10 cellular contexts compared by ENCODE assay signal in genomic region chr17:36950027-36950426, GRCh38. TPM values are rescaled to one million over a fixed set of nuclear protein-coding genes. Genes with fewer than 3 reads are reported as not detected.
A peak's percentile ranks its signal among the peaks of the same experiment; 100 is the strongest.
DNase-seq lines count a peak whose midpoint lies in the region; FAIRE-seq and TF ChIP-seq lines count a peak whose summit lies in the region.
"Had no signal": no experiment of that assay in that cellular context is flagged by ENCODE, and none has a peak within 500 bp of the region (broad histone marks: within the 10 kb centered on the region; RNA-seq: fewer than 3 reads in every experiment).

No MANE protein-coding gene starts in this region.

- no peak for TF ChIP-seq RAD21 in H1 (IDR thresholded peaks at IDR 0.05 in 1 of 2, conservative IDR thresholded peaks at IDR 0.05 in 1 of 2; ENCODE audit: low read depth in 2 of 2, low read length in 2 of 2)

- H3K36me3 ChIP-seq in CD8-positive, alpha-beta memory T cell (ENCODE audit: insufficient read depth, low read length), result peaks cover 29% of the 10 kb centered on the region
- H3K36me3 ChIP-seq in NT2/D1 (ENCODE audit: insufficient read depth, insufficient read length, low read length) (peaks cover 50% of the 10 kb centered on the region), H1 (ENCODE audit: control insufficient read depth in 2 of 4, insufficient read depth in 4 of 4, low read length in 3 of 4) (peaks cover 15 to 43% (median 21%) of the 10 kb centered on the region in 4 experiments; a peak in 7 of 8 replicates), neutrophil (peaks cover 45% of the 10 kb centered on the region), vagina (peaks cover 0 to 33% of the 10 kb centered on the region in 2 donors)

- no peak overlapping the region for H4K91ac ChIP-seq in H1 (replicated peaks; ENCODE audit: insufficient read length, low read length)

- no peaks in the 10 kb centered on the region; the same call in 1 of the 2 replicates for H3K79me1 ChIP-seq in H1 (ENCODE audit: low read depth, low read length)

- peaks cover 0 to 21% of the 10 kb centered on the region in 2 experiments; a peak in 2 of 4 replicates for H3K79me2 ChIP-seq in H1 (ENCODE audit: control insufficient read depth in 1 of 2, insufficient read depth in 2 of 2, low read length in 2 of 2)

- peaks cover 0 to 8% (median 0%) of the 10 kb centered on the region in 5 donors for H3K9me3 Mint-ChIP-seq in CD8-positive, alpha-beta memory T cell

- no peak overlapping the region for H2AFZ ChIP-seq in H1 (ENCODE audit: low read length)

- H4K8ac ChIP-seq in H1 (ENCODE audit: extremely low read depth, insufficient read depth, low read length), result no peak overlapping the region

- DNase-seq in CD8-positive, alpha-beta memory T cell, result no peak
- DNase-seq in NT2/D1 (ENCODE audit: low read depth, low spot score) (no peak), H1 (ENCODE audit: low read depth in 1 of 2, low spot score in 2 of 2) (no peak), RKO (ENCODE audit: low spot score) (no peak), vagina (ENCODE audit: extremely low spot score in 2 of 2) (no peak), NCI-H526 (lab: John Stamatoyannopoulos, UW) (no peak), NCI-H2081 (lab: John Stamatoyannopoulos, UW) (no peak)

- CTCF ChIA-PET in CD8-positive, alpha-beta memory T cell (lab: Charles Lee), result no interaction called here
- CTCF ChIA-PET in H1 (lab: Charles Lee; ENCODE audit: partially characterized antibody), result interaction anchor here (1.1 to 1.4 kb wide), 2 partner anchors 194 to 317 kb away, joined by 3 read pairs; no protein-coding TSS in a partner anchor

- FAIRE-seq in H1 (lab: Jason Lieb, UNC), result no peak
- FAIRE-seq: GM18507 had no signal

- no peak overlapping the region for H2BK15ac ChIP-seq in H1 (ENCODE audit: low read length)

- peaks cover 7 to 11% of the 10 kb centered on the region in 2 experiments for H4K20me1 ChIP-seq in H1 (replicated peaks in 1 of 2; ENCODE audit: control insufficient read depth in 1 of 2, insufficient read depth in 2 of 2, low read length in 2 of 2)

- no peaks in the 10 kb centered on the region for H3K9me3 ChIP-seq in CD8-positive, alpha-beta memory T cell (ENCODE audit: low read length)
- H3K9me3 ChIP-seq in NT2/D1 (ENCODE audit: insufficient read depth, low read length), result no peaks in the 10 kb centered on the region
- no peaks in the 10 kb centered on the region for H3K9me3 ChIP-seq in H1 (ENCODE audit: insufficient read depth in 2 of 2, low read depth in 1 of 2, low read length in 1 of 2)
- no peaks in the 10 kb centered on the region for H3K9me3 ChIP-seq in neutrophil
- H3K9me3 ChIP-seq in vagina, result no peaks in the 10 kb centered on the region

- H4K5ac ChIP-seq in H1 (ENCODE audit: insufficient read length, low read depth, low read length), result no peak overlapping the region

- POLR2A ChIA-PET in CD8-positive, alpha-beta memory T cell (lab: Charles Lee), result interaction anchor here (1.1 kb wide), 1 partner anchor 227 kb away, joined by 5 read pairs; no protein-coding TSS in a partner anchor
- POLR2A ChIA-PET in H1 (lab: Charles Lee; ENCODE audit: partially characterized antibody), result interaction anchor here (0.5 kb wide), 1 partner anchor 11 kb away, joined by 4 read pairs; no protein-coding TSS in a partner anchor

- H3K14ac ChIP-seq in H1 (ENCODE audit: insufficient read length), result no peak overlapping the region

- peak overlapping the region; percentile 42 to 98 (median 94) for H3K27ac Mint-ChIP-seq in CD8-positive, alpha-beta memory T cell

- H3K4me1 ChIP-seq in CD8-positive, alpha-beta memory T cell (ENCODE audit: insufficient read depth, low read length), result peaks cover 39% of the 10 kb centered on the region
- H3K4me1 ChIP-seq in NT2/D1 (ENCODE audit: insufficient read depth, insufficient read length) (peaks cover 3% of the 10 kb centered on the region), H1 (replicated peaks in 1 of 4; ENCODE audit: control insufficient read depth in 3 of 4, insufficient read depth in 4 of 4, low read length in 3 of 4) (peaks cover 8 to 19% (median 13%) of the 10 kb centered on the region in 4 experiments), neutrophil (ENCODE audit: control insufficient read depth in 1 of 2, insufficient read depth in 1 of 2, low read depth in 1 of 2, low read length in 1 of 2) (peaks cover 21 to 24% of the 10 kb centered on the region in 2 experiments), vagina (peaks cover 25% of the 10 kb centered on the region)

- no peak overlapping the region for H3K18ac ChIP-seq in H1 (ENCODE audit: extremely low read depth, low read length)

- no peak overlapping the region for H3K56ac ChIP-seq in H1 (replicated peaks; ENCODE audit: insufficient read length, low read depth, low read length)

- peak overlapping the region; percentile 95 for H3K4me3 ChIP-seq in CD8-positive, alpha-beta memory T cell (ENCODE audit: low read length)
- H3K4me3 ChIP-seq in NT2/D1 (ENCODE audit: insufficient read length, low read depth) (peak overlapping the region; percentile 84), H1 (ENCODE audit: extremely low read depth in 1 of 4, insufficient read depth in 2 of 4, low read depth in 3 of 4, low read length in 4 of 4) (peak overlapping the region; percentile 75 to 87 (median 82); a peak in 5 of 8 replicates), neutrophil (ENCODE audit: low read depth in 1 of 2, low read length in 1 of 2) (peak overlapping the region; percentile 87 to 99), vagina (peak overlapping the region in 1 of 2 donors; percentile 95)

- H2BK5ac ChIP-seq in H1 (ENCODE audit: low read depth, low read length), result no peak overlapping the region

- H3K4me1 Mint-ChIP-seq in CD8-positive, alpha-beta memory T cell, result peaks cover 60 to 72% (median 64%) of the 10 kb centered on the region in 3 donors

- H3K36me3 Mint-ChIP-seq in CD8-positive, alpha-beta memory T cell, result peaks cover 17 to 62% (median 25%) of the 10 kb centered on the region in 3 donors

- H2AK5ac ChIP-seq in H1 (ENCODE audit: low read depth, low read length), result no peak overlapping the region

- H3K4me3 Mint-ChIP-seq in CD8-positive, alpha-beta memory T cell, result peak overlapping the region; percentile 86 to 98 (median 94)

- intact Hi-C loops in vagina (cut with DNase I), result no loop called here

- H3K27me3 Mint-ChIP-seq in CD8-positive, alpha-beta memory T cell, result peaks cover 22 to 25% of the 10 kb centered on the region in 2 donors

- TF ChIP-seq EP300 in H1 (IDR thresholded peaks at IDR 0.05; ENCODE audit: borderline replicate concordance in 1 of 2, low read depth in 2 of 2, low read length in 2 of 2), result no peak

- H2BK20ac ChIP-seq in H1 (ENCODE audit: low read length), result no peak overlapping the region

- peaks cover 16% of the 10 kb centered on the region for H3K23me2 ChIP-seq in H1 (ENCODE audit: low read depth, low read length)

- peak overlapping the region; percentile 81 to 96 for H3K4me2 ChIP-seq in H1 (ENCODE audit: insufficient read depth in 1 of 2, low read depth in 2 of 2, low read length in 2 of 2)

- H3K27ac ChIP-seq in CD8-positive, alpha-beta memory T cell (ENCODE audit: low read depth, low read length), result no peak overlapping the region
- H3K27ac ChIP-seq in H1 (ENCODE audit: low read depth, low read length) (no peak overlapping the region), neutrophil (no peak overlapping the region), vagina (no peak overlapping the region)

- H3K27me3 ChIP-seq in CD8-positive, alpha-beta memory T cell (ENCODE audit: insufficient read depth, low read length, poor library complexity, severe bottlenecking), result peaks cover 22% of the 10 kb centered on the region
- H3K27me3 ChIP-seq in NT2/D1 (ENCODE audit: insufficient read depth, insufficient read length) (peaks cover 48% of the 10 kb centered on the region), H1 (replicated peaks in 1 of 4; ENCODE audit: control insufficient read depth in 3 of 4, extremely low read depth in 1 of 4, insufficient read depth in 3 of 4, low read length in 3 of 4) (peaks cover 30 to 37% (median 34%) of the 10 kb centered on the region in 4 experiments), neutrophil (peaks cover 33% of the 10 kb centered on the region), vagina (no peaks in the 10 kb centered on the region)

- H3K9ac ChIP-seq in NT2/D1 (ENCODE audit: insufficient read length, low read depth), result peak overlapping the region; percentile 89
- no peak overlapping the region for H3K9ac ChIP-seq in H1 (replicated peaks in 1 of 4; ENCODE audit: extremely low read depth in 1 of 4, low read depth in 3 of 4, low read length in 3 of 4)

- WGBS in H1 (ENCODE audit: extremely low coverage in 1 of 2, insufficient coverage in 1 of 2, insufficient read length in 1 of 2, insufficient replicate concordance in 2 of 2, low coverage in 1 of 2, low lambda C conversion rate in 2 of 2, missing lambda C conversion rate in 1 of 2), 2 experiments, result 79% methylated on average over 8 of the region's 8 CpGs; no CpG with 5 or more reads in 1 of the 2 experiments

- H2BK12ac ChIP-seq in H1 (ENCODE audit: low read depth, low read length), result no peak overlapping the region

- TF ChIP-seq CTCF in H1 (IDR thresholded peaks at IDR 0.05; ENCODE audit: control extremely low read depth in 1 of 3, insufficient read depth in 1 of 3, low read depth in 1 of 3, low read length in 3 of 3), result no peak
- no peak for TF ChIP-seq CTCF in neutrophil (IDR thresholded peaks at IDR 0.05)
- TF ChIP-seq CTCF in vagina (IDR thresholded peaks at IDR 0.05), result no peak

- no peak for TF ChIP-seq POLR2A in H1 (IDR thresholded peaks at IDR 0.05; ENCODE audit: control extremely low read depth in 1 of 2, low read depth in 2 of 2, low read length in 2 of 2)
- TF ChIP-seq POLR2A in vagina (IDR thresholded peaks at IDR 0.05), result no peak

- no peak overlapping the region for H2BK120ac ChIP-seq in H1 (replicated peaks; ENCODE audit: low read depth, low read length)

- no peak overlapping the region for H3K23ac ChIP-seq in H1 (ENCODE audit: insufficient read length)

- no peak overlapping the region for H3K4ac ChIP-seq in H1 (replicated peaks; ENCODE audit: insufficient read length, low read depth, low read length)

RNA-seq across cellular contexts. Expression of gene AATF, which starts 1.3 kb away (rescaled TPM):
- 100 to 1,000 TPM; 122 to 130 TPM for total RNA-seq in CD8-positive, alpha-beta memory T cell
- polyA plus RNA-seq in CD8-positive, alpha-beta memory T cell, result 92.7 TPM
- 62.8 and 67.7 TPM in 2 replicates for total RNA-seq in H1 (2021; fragmentation: NEBNext Ultra II Directional; extraction: Animal tissue kit (Norgen Biotek cat#: 25700))
- polyA plus RNA-seq in H1 (2011; rRNA removed), result 20.1 and 23.7 TPM in 2 replicates
- polyA plus RNA-seq in H1 (2011; cell fraction: cytosol; rRNA removed), result 26.3 TPM
- 29.8 TPM for polyA plus RNA-seq in H1 (2011; cell fraction: nucleus; rRNA removed)
- polyA plus RNA-seq in H1 (2012, experiment 1 of 2), result 66.6 to 96.2 TPM (median 77.0 TPM) in 4 replicates
- 23.2 TPM for polyA plus RNA-seq in H1 (2012, experiment 2 of 2)
- 74.6 TPM for polyA plus RNA-seq in H1 (2013, experiment 1 of 2)
- polyA plus RNA-seq in H1 (2013, experiment 2 of 2), result 70.3 TPM
- 24.8 and 31.2 TPM in 2 replicates for polyA minus RNA-seq in H1 (2011; rRNA and poly(A)+ RNA removed)
- polyA minus RNA-seq in H1 (2011; cell fraction: cytosol; rRNA and poly(A)+ RNA removed), result 21.7 TPM
- 26.4 TPM for polyA minus RNA-seq in H1 (2011; cell fraction: nucleus; rRNA and poly(A)+ RNA removed)
- 21.1 TPM for total RNA-seq in vagina

RNA-seq across cellular contexts. Expression of gene LHX1, which starts 12.8 kb away (rescaled TPM):
- under 1 TPM; 0.46 to 0.51 TPM for total RNA-seq in CD8-positive, alpha-beta memory T cell
- not detected for polyA plus RNA-seq in CD8-positive, alpha-beta memory T cell
- 0.93 and 1.5 TPM in 2 replicates for total RNA-seq in H1 (2021; fragmentation: NEBNext Ultra II Directional; extraction: Animal tissue kit (Norgen Biotek cat#: 25700))
- polyA plus RNA-seq in H1 (2011; rRNA removed), result 0.26 and 0.33 TPM in 2 replicates
- polyA plus RNA-seq in H1 (2011; cell fraction: cytosol; rRNA removed), result 0.21 TPM
- 0.67 TPM for polyA plus RNA-seq in H1 (2011; cell fraction: nucleus; rRNA removed)
- 0.57 to 1.4 TPM (median 0.94 TPM) in 4 replicates for polyA plus RNA-seq in H1 (2012, experiment 1 of 2)
- polyA plus RNA-seq in H1 (2012, experiment 2 of 2), result 0.81 TPM
- 0.53 TPM for polyA plus RNA-seq in H1 (2013, experiment 1 of 2)
- polyA plus RNA-seq in H1 (2013, experiment 2 of 2), result 0.39 TPM
- polyA minus RNA-seq in H1 (2011; rRNA and poly(A)+ RNA removed), result 0.35 TPM in 1 of 2 replicates, not detected in the other
- not detected for polyA minus RNA-seq in H1 (2011; cell fraction: cytosol; rRNA and poly(A)+ RNA removed)
- 0.70 TPM for polyA minus RNA-seq in H1 (2011; cell fraction: nucleus; rRNA and poly(A)+ RNA removed)
- not detected for total RNA-seq in vagina
- total RNA-seq: lower leg skin had no signal
